ENCODE assay signal across 28 cellular contexts in the genomic region with DNA sequence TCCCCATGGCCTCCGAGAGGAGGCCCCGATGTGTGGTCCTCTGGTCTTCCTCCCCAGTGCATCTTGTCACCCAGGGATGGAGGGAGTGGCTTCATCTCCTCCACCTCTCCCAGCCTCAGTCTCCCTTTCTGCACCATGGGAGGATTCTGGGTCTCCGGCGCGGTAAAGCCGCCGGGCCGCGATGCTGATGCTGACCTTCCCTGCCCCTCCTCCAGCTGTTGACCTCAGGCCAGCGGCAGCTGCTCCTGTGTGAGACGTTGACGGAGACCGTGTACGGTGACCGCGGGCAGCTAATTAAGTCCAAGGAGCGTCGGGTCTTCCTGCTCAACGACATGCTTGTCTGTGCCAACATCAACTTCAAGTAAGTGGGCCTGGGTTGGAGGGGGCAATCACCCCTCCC.
"Had no signal": no experiment of that assay in that cellular context is flagged by ENCODE, and none has a peak within 500 bp of the region (broad histone marks: within the 10 kb centered on the region; RNA-seq: fewer than 3 reads in every experiment).

No MANE protein-coding gene starts in this region.

- DNase-seq: activated CD4-positive, alpha-beta memory T cell treated with anti-CD3 and anti-CD28 coated beads, Interleukin-2, amount 10 ng/mL, durations not matched to agents 7 days and 5 days; activated CD4-positive, alpha-beta T cell treated with anti-CD3 and anti-CD28 coated beads, Interleukin-2, amount 10 ng/mL, durations not matched to agents 24 days and 14 days; activated CD8-positive, alpha-beta memory T cell treated with anti-CD3 and anti-CD28 coated beads, Interleukin-2, amount 10 ng/mL, durations not matched to agents 7 days and 5 days; activated effector memory CD4-positive, alpha-beta T cell treated with anti-CD3 and anti-CD28 coated beads, Interleukin-2, amount 50 U/mL, for 16 hours; activated naive CD4-positive, alpha-beta T cell treated with anti-CD3 and anti-CD28 coated beads, Interleukin-2, amount 10 ng/mL, durations not matched to agents 7 days and 5 days; activated naive CD8-positive, alpha-beta T cell treated with anti-CD3 and anti-CD28 coated beads, Interleukin-2, amount 50 U/mL, for 24 hours; activated T-cell treated with anti-CD3 and anti-CD28 coated beads for 4 hours; anterior cingulate cortex; colonic mucosa; immature natural killer cell; left lung; naive thymus-derived CD8-positive, alpha-beta T cell; retina; stimulated activated CD4-positive, alpha-beta T cell treated with anti-CD3 and anti-CD28 coated beads, Interleukin-4, amount 100 ng/mL, for 24 hours; stimulated activated naive CD8-positive, alpha-beta T cell treated with anti-CD3 and anti-CD28 coated beads, Interleukin-15, Interleukin-2, amounts not matched to agents 100 U/mL and 50 U/mL, for 24 hours; T-cell had no signal

- H3K27me3 ChIP-seq: breast epithelium, colonic mucosa, hepatocyte, left lung, neural progenitor cell, tibial nerve had no signal

- H3K4me1 ChIP-seq: breast epithelium, colonic mucosa, neural progenitor cell had no signal

- H3K4me2 ChIP-seq: hepatocyte, neural progenitor cell had no signal

- H3K4me3 Mint-ChIP-seq: activated CD4-positive, alpha-beta memory T cell treated with anti-CD3 and anti-CD28 coated beads, Interleukin-2, amount 10 ng/mL, durations not matched to agents 7 days and 5 days; activated CD4-positive, alpha-beta T cell treated with anti-CD3 and anti-CD28 coated beads, Interleukin-2, amount 10 ng/mL, durations not matched to agents 24 days and 14 days; activated CD8-positive, alpha-beta memory T cell treated with anti-CD3 and anti-CD28 coated beads, Interleukin-2, amount 10 ng/mL, durations not matched to agents 7 days and 5 days; activated naive CD4-positive, alpha-beta T cell treated with anti-CD3 and anti-CD28 coated beads, Interleukin-2, amount 10 ng/mL, durations not matched to agents 7 days and 5 days; activated naive CD8-positive, alpha-beta T cell treated with anti-CD3 and anti-CD28 coated beads, Interleukin-2, amount 50 U/mL, for 24 hours; central memory CD8-positive, alpha-beta T cell; immature natural killer cell; mesothelial cell of epicardium; naive thymus-derived CD8-positive, alpha-beta T cell; neural progenitor cell; T-cell; T-helper 2 cell treated with Interferon-gamma antibody and Interleukin-4, amounts not matched to agents 5 μg/mL and 100 μg/mL, for 36 hours had no signal

- H3K4me3 ChIP-seq: breast epithelium, colonic mucosa, hepatocyte, left lung, lung, neural progenitor cell, tibial nerve had no signal

- H3K36me3 ChIP-seq: neural progenitor cell had no signal

- H3K36me3 Mint-ChIP-seq: activated CD8-positive, alpha-beta memory T cell treated with anti-CD3 and anti-CD28 coated beads, Interleukin-2, amount 10 ng/mL, durations not matched to agents 7 days and 5 days; activated naive CD4-positive, alpha-beta T cell treated with anti-CD3 and anti-CD28 coated beads, Interleukin-2, amount 10 ng/mL, durations not matched to agents 7 days and 5 days; immature natural killer cell; naive thymus-derived CD8-positive, alpha-beta T cell; T-cell had no signal

- H2AFZ ChIP-seq: hepatocyte, neural progenitor cell had no signal

- H3K9me3 ChIP-seq: breast epithelium, colonic mucosa, left lung, tibial nerve had no signal

- H3K27ac ChIP-seq: colonic mucosa, epithelial cell of prostate, hepatocyte, left lung, neural progenitor cell, VCaP had no signal

- ATAC-seq: activated CD4-positive, CD25-positive, alpha-beta regulatory T cell treated with anti-CD3 and anti-CD28 coated beads, Interleukin-2, amount 50 U/mL, for 24 hours; activated CD8-positive, alpha-beta memory T cell treated with anti-CD3 and anti-CD28 coated beads, Interleukin-2, amount 10 ng/mL, durations not matched to agents 7 days and 5 days; activated naive CD8-positive, alpha-beta T cell treated with anti-CD3 and anti-CD28 coated beads, Interleukin-2, amount 50 U/mL, for 24 hours; left lung; naive thymus-derived CD8-positive, alpha-beta T cell; stimulated activated naive CD8-positive, alpha-beta T cell treated with anti-CD3 and anti-CD28 coated beads, Interleukin-15, Interleukin-2, amounts not matched to agents 100 U/mL and 50 U/mL, for 24 hours; T-cell had no signal

- H3K79me2 ChIP-seq: hepatocyte had no signal

- H3K9me3 Mint-ChIP-seq: activated CD4-positive, alpha-beta memory T cell treated with anti-CD3 and anti-CD28 coated beads, Interleukin-2, amount 10 ng/mL, durations not matched to agents 7 days and 5 days; activated CD4-positive, alpha-beta T cell treated with anti-CD3 and anti-CD28 coated beads, Interleukin-2, amount 10 ng/mL, durations not matched to agents 24 days and 14 days; activated naive CD4-positive, alpha-beta T cell treated with anti-CD3 and anti-CD28 coated beads, Interleukin-2, amount 10 ng/mL, durations not matched to agents 7 days and 5 days; activated naive CD8-positive, alpha-beta T cell treated with anti-CD3 and anti-CD28 coated beads, Interleukin-2, amount 50 U/mL, for 24 hours; central memory CD8-positive, alpha-beta T cell; immature natural killer cell; mesothelial cell of epicardium; naive thymus-derived CD8-positive, alpha-beta T cell; neural progenitor cell; T-cell; T-helper 2 cell treated with Interferon-gamma antibody and Interleukin-4, amounts not matched to agents 5 μg/mL and 100 μg/mL, for 36 hours had no signal

- H3K27me3 Mint-ChIP-seq: activated CD4-positive, alpha-beta memory T cell treated with anti-CD3 and anti-CD28 coated beads, Interleukin-2, amount 10 ng/mL, durations not matched to agents 7 days and 5 days; activated CD4-positive, alpha-beta T cell treated with anti-CD3 and anti-CD28 coated beads, Interleukin-2, amount 10 ng/mL, durations not matched to agents 24 days and 14 days; activated CD8-positive, alpha-beta memory T cell treated with anti-CD3 and anti-CD28 coated beads, Interleukin-2, amount 10 ng/mL, durations not matched to agents 7 days and 5 days; activated naive CD4-positive, alpha-beta T cell treated with anti-CD3 and anti-CD28 coated beads, Interleukin-2, amount 10 ng/mL, durations not matched to agents 7 days and 5 days; activated naive CD8-positive, alpha-beta T cell treated with anti-CD3 and anti-CD28 coated beads, Interleukin-2, amount 50 U/mL, for 24 hours; progenitor cell of endocrine pancreas had no signal

- H3K27ac Mint-ChIP-seq: activated CD4-positive, alpha-beta memory T cell treated with anti-CD3 and anti-CD28 coated beads, Interleukin-2, amount 10 ng/mL, durations not matched to agents 7 days and 5 days; activated CD4-positive, alpha-beta T cell treated with anti-CD3 and anti-CD28 coated beads, Interleukin-2, amount 10 ng/mL, durations not matched to agents 24 days and 14 days; activated CD8-positive, alpha-beta memory T cell treated with anti-CD3 and anti-CD28 coated beads, Interleukin-2, amount 10 ng/mL, durations not matched to agents 7 days and 5 days; activated naive CD4-positive, alpha-beta T cell treated with anti-CD3 and anti-CD28 coated beads, Interleukin-2, amount 10 ng/mL, durations not matched to agents 7 days and 5 days; activated naive CD8-positive, alpha-beta T cell treated with anti-CD3 and anti-CD28 coated beads, Interleukin-2, amount 50 U/mL, for 24 hours; immature natural killer cell; mesothelial cell of epicardium; naive thymus-derived CD8-positive, alpha-beta T cell; neural progenitor cell; progenitor cell of endocrine pancreas; T-cell; T-helper 2 cell treated with Interferon-gamma antibody and Interleukin-4, amounts not matched to agents 5 μg/mL and 100 μg/mL, for 36 hours had no signal

- H3K4me1 Mint-ChIP-seq: activated CD4-positive, alpha-beta memory T cell treated with anti-CD3 and anti-CD28 coated beads, Interleukin-2, amount 10 ng/mL, durations not matched to agents 7 days and 5 days; activated CD4-positive, alpha-beta T cell treated with anti-CD3 and anti-CD28 coated beads, Interleukin-2, amount 10 ng/mL, durations not matched to agents 24 days and 14 days; activated CD8-positive, alpha-beta memory T cell treated with anti-CD3 and anti-CD28 coated beads, Interleukin-2, amount 10 ng/mL, durations not matched to agents 7 days and 5 days; activated naive CD4-positive, alpha-beta T cell treated with anti-CD3 and anti-CD28 coated beads, Interleukin-2, amount 10 ng/mL, durations not matched to agents 7 days and 5 days; activated naive CD8-positive, alpha-beta T cell treated with anti-CD3 and anti-CD28 coated beads, Interleukin-2, amount 50 U/mL, for 24 hours; central memory CD8-positive, alpha-beta T cell; immature natural killer cell; mesothelial cell of epicardium; T-cell had no signal
